In genomic region chr15:40325700-40326099, GRCh38 we compare ENCODE assay signal across 1 cellular context.
A peak's percentile ranks its signal among the peaks of the same experiment; 100 is the strongest.
TF ChIP-seq lines count a peak whose summit lies in the region.

No MANE protein-coding gene starts in this region.

TF ChIP-seq in GM12878, 131 proteins besides CTCF, POLR2A, EP300 and RAD21:
- TF ChIP-seq CHD2 (IDR thresholded peaks at IDR 0.05; ENCODE audit: borderline replicate concordance, low read depth, low read length) (no peak), NR2C1 (IDR thresholded peaks at IDR 0.05) (no peak), RELA (IDR thresholded peaks at IDR 0.05; ENCODE audit: borderline replicate concordance, partially characterized antibody) (no peak), SPI1 (IDR thresholded peaks at IDR 0.05; ENCODE audit: borderline replicate concordance, insufficient read depth, low read depth, low read length) (peak; percentile 39; the same call in 1 of the 2 replicates), SMARCA5 (IDR thresholded peaks at IDR 0.05) (no peak)
